In genomic region chr15:72136170-72137051, GRCh38 we compare ENCODE assay signal across 15 cellular contexts. TPM values are rescaled to one million over a fixed set of nuclear protein-coding genes. Genes with fewer than 3 reads are reported as not detected.
DNase-seq lines count a peak whose midpoint lies in the region; ATAC-seq and TF ChIP-seq lines count a peak whose summit lies in the region.
"Had no signal": no experiment of that assay in that cellular context is flagged by ENCODE, and none has a peak within 500 bp of the region (broad histone marks: within the 10 kb centered on the region; RNA-seq: fewer than 3 reads in every experiment).

No MANE protein-coding gene starts in this region.

- H3K9me3 ChIP-seq in lower lobe of right lung: no peaks in the 10 kb centered on the region

- ATAC-seq in lower lobe of right lung: no peak
- ATAC-seq: natural killer cell treated with Interleukin-12 subunit alpha and Interleukin-12 subunit beta and Interleukin-15 and Interleukin-18, amount 100 ng/mL, for 72 hours had no signal

- H3K4me3 ChIP-seq in lower lobe of right lung: no peak overlapping the region

- H3K4me1 ChIP-seq in lower lobe of right lung: peaks cover 8% of the 10 kb centered on the region

- peaks cover 3% of the 10 kb centered on the region for H3K36me3 ChIP-seq in lower lobe of right lung

- peak; percentile 68 for DNase-seq in DMS79 treated with DMSO at 0.1 percent for 48 hours (lab: John Stamatoyannopoulos, UW)
- peak; percentile 98 for DNase-seq in NCI-H1105 treated with DMSO at 0.1 percent for 48 hours (lab: John Stamatoyannopoulos, UW)
- DNase-seq in NCI-H2171 treated with DMSO at 0.1 percent for 48 hours (lab: John Stamatoyannopoulos, UW): peak; percentile 86
- peak; percentile 30 for DNase-seq in glomerular visceral epithelial cell (ENCODE audit: extremely low spot score)
- no peak for DNase-seq in dedifferentiated amniotic fluid mesenchymal stem cell (ENCODE audit: extremely low spot score)
- DNase-seq in lower lobe of right lung: no peak
- no peak for DNase-seq in EL
- DNase-seq: activated naive CD8-positive, alpha-beta T cell treated with anti-CD3 and anti-CD28 coated beads for 36 hours; cortex of kidney; hypothalamus; Karpas-422; NCI-H187 treated with DMSO at 0.1 percent for 48 hours; posterior cingulate gyrus; stimulated activated CD4-positive, alpha-beta T cell treated with anti-CD3 and anti-CD28 coated beads, Interleukin-2, amount 100 ng/mL, for 24 hours had no signal

- intact Hi-C loops in lower lobe of right lung (cut with DNase I): no loop called here

- H3K27ac ChIP-seq in lower lobe of right lung: no peak overlapping the region

- no peaks in the 10 kb centered on the region for H3K27me3 ChIP-seq in lower lobe of right lung (ENCODE audit: low read depth)

- no peak for TF ChIP-seq CTCF in lower lobe of right lung (IDR thresholded peaks at IDR 0.05)

RNA-seq across cellular contexts. Expression of gene SENP8, which starts 18.2 kb away (rescaled TPM):
- total RNA-seq in lower lobe of right lung: 3.6 TPM

RNA-seq across cellular contexts. Expression of gene MYO9A, which starts 18.5 kb away (rescaled TPM):
- total RNA-seq in lower lobe of right lung: 73.8 TPM

Comparison
In these comparisons a context has a peak if more than half of its experiments do, and no peak if none do; other contexts are left out.
1. DNase-seq: peak in DMS79 treated with DMSO at 0.1 percent for 48 hours (single experiment), NCI-H1105 treated with DMSO at 0.1 percent for 48 hours (single experiment), NCI-H2171 treated with DMSO at 0.1 percent for 48 hours (single experiment) and glomerular visceral epithelial cell (single experiment); none in dedifferentiated amniotic fluid mesenchymal stem cell (single experiment), lower lobe of right lung (single experiment) and EL (single experiment).